ENCODE assay signal across 1 cellular context in the genomic region with DNA sequence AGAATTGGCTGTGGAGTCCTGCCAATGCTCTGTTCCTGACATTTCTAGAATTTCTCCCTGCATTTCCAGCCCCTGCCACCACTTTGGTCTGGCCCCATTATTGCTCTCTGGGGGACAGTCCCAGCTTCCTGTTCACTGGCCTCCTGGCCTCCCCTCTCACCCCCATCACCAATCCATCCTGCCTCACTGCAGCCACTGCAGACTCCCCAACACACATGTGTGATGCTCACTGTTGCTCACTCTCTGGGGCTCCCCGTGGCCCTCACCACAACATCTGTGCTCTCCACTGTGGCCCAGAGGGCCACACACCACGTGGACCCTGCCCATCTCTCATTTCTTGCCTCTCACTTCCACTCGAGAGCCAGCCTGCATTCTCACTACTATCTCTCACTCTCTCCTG.
TF ChIP-seq lines count a peak whose summit lies in the region.

No MANE protein-coding gene starts in this region.

TF ChIP-seq in GM12878, 131 proteins besides CTCF, POLR2A, EP300 and RAD21:
- TF ChIP-seq, protein P1, sequence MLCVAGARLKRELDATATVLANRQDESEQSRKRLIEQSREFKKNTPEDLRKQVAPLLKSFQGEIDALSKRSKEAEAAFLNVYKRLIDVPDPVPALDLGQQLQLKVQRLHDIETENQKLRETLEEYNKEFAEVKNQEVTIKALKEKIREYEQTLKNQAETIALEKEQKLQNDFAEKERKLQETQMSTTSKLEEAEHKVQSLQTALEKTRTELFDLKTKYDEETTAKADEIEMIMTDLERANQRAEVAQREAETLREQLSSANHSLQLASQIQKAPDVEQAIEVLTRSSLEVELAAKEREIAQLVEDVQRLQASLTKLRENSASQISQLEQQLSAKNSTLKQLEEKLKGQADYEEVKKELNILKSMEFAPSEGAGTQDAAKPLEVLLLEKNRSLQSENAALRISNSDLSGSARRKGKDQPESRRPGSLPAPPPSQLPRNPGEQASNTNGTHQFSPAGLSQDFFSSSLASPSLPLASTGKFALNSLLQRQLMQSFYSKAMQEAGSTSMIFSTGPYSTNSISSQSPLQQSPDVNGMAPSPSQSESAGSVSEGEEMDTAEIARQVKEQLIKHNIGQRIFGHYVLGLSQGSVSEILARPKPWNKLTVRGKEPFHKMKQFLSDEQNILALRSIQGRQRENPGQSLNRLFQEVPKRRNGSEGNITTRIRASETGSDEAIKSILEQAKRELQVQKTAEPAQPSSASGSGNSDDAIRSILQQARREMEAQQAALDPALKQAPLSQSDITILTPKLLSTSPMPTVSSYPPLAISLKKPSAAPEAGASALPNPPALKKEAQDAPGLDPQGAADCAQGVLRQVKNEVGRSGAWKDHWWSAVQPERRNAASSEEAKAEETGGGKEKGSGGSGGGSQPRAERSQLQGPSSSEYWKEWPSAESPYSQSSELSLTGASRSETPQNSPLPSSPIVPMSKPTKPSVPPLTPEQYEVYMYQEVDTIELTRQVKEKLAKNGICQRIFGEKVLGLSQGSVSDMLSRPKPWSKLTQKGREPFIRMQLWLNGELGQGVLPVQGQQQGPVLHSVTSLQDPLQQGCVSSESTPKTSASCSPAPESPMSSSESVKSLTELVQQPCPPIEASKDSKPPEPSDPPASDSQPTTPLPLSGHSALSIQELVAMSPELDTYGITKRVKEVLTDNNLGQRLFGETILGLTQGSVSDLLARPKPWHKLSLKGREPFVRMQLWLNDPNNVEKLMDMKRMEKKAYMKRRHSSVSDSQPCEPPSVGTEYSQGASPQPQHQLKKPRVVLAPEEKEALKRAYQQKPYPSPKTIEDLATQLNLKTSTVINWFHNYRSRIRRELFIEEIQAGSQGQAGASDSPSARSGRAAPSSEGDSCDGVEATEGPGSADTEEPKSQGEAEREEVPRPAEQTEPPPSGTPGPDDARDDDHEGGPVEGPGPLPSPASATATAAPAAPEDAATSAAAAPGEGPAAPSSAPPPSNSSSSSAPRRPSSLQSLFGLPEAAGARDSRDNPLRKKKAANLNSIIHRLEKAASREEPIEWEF (IDR thresholded peaks at IDR 0.05; ENCODE audit: insufficient replicate concordance, low read depth, low read length): no peak
- TF ChIP-seq CHD2 (IDR thresholded peaks at IDR 0.05; ENCODE audit: borderline replicate concordance, low read depth, low read length) (no peak), IKZF2 (IDR thresholded peaks at IDR 0.05) (no peak), RBBP5 (conservative IDR thresholded peaks at IDR 0.05) (no peak)
- TF ChIP-seq, protein P2, sequence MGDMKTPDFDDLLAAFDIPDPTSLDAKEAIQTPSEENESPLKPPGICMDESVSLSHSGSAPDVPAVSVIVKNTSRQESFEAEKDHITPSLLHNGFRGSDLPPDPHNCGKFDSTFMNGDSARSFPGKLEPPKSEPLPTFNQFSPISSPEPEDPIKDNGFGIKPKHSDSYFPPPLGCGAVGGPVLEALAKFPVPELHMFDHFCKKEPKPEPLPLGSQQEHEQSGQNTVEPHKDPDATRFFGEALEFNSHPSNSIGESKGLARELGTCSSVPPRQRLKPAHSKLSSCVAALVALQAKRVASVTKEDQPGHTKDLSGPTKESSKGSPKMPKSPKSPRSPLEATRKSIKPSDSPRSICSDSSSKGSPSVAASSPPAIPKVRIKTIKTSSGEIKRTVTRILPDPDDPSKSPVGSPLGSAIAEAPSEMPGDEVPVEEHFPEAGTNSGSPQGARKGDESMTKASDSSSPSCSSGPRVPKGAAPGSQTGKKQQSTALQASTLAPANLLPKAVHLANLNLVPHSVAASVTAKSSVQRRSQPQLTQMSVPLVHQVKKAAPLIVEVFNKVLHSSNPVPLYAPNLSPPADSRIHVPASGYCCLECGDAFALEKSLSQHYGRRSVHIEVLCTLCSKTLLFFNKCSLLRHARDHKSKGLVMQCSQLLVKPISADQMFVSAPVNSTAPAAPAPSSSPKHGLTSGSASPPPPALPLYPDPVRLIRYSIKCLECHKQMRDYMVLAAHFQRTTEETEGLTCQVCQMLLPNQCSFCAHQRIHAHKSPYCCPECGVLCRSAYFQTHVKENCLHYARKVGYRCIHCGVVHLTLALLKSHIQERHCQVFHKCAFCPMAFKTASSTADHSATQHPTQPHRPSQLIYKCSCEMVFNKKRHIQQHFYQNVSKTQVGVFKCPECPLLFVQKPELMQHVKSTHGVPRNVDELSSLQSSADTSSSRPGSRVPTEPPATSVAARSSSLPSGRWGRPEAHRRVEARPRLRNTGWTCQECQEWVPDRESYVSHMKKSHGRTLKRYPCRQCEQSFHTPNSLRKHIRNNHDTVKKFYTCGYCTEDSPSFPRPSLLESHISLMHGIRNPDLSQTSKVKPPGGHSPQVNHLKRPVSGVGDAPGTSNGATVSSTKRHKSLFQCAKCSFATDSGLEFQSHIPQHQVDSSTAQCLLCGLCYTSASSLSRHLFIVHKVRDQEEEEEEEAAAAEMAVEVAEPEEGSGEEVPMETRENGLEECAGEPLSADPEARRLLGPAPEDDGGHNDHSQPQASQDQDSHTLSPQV (IDR thresholded peaks at IDR 0.05): no peak
